ENCODE assay signal across 12 cellular contexts in genomic region chrX:2401201-2401589, GRCh38.
A peak's percentile ranks its signal among the peaks of the same experiment; 100 is the strongest.
DNase-seq lines count a peak whose midpoint lies in the region; ATAC-seq, FAIRE-seq and TF ChIP-seq lines count a peak whose summit lies in the region.
"Had no signal": no experiment of that assay in that cellular context is flagged by ENCODE, and none has a peak within 500 bp of the region (broad histone marks: within the 10 kb centered on the region; RNA-seq: fewer than 3 reads in every experiment).

No MANE protein-coding gene starts in this region.

- no peak for FAIRE-seq in bronchial epithelial cell (lab: Jason Lieb, UNC)

- intact Hi-C loops in lower leg skin (cut with DNase I; ENCODE audit: low total_unique reads) (no loop called here), stomach (cut with DNase I; ENCODE audit: low total_unique reads) (no loop called here), CD14-positive monocyte (cut with micrococcal nuclease) (no loop called here)

- H3K9me3 ChIP-seq in HUES48 (ENCODE audit: control insufficient read depth, insufficient read depth, low read length) (no peaks in the 10 kb centered on the region), stomach (no peaks in the 10 kb centered on the region)

- peaks cover 6% of the 10 kb centered on the region; the same call in 1 of the 2 replicates for H3K4me1 ChIP-seq in HUES48 (ENCODE audit: control insufficient read depth, insufficient read depth, low read length)
- peaks cover 0 to 14% (median 3%) of the 10 kb centered on the region in 4 donors for H3K4me1 ChIP-seq in stomach

- 39 to 68% methylated on average over 9 of the region's 9 CpGs for WGBS in lower leg skin, 2 donors
- WGBS in stomach, 5 donors: 56 to 75% (median 69%) methylated on average over 9 of the region's 9 CpGs

- no peak for TF ChIP-seq POLR2A in lower leg skin (IDR thresholded peaks at IDR 0.05)
- TF ChIP-seq POLR2A in stomach (IDR thresholded peaks at IDR 0.05): no peak

- no peak overlapping the region for H3K4me3 Mint-ChIP-seq in CD14-positive monocyte
- H3K4me3 Mint-ChIP-seq in stimulated activated naive CD8-positive, alpha-beta T cell treated with anti-CD3 and anti-CD28 coated beads, Interleukin-15, amount 100 ng/mL, for 72 hours: no peak overlapping the region

- no peak overlapping the region for H3K9ac ChIP-seq in HUES48 (ENCODE audit: low read depth, low read length)

- peak overlapping the region; percentile 61 for H3K27ac ChIP-seq in HUES48 (ENCODE audit: low read depth, low read length)
- H3K27ac ChIP-seq in stomach: peak overlapping the region in 3 of 5 donors; percentile 32 to 79 (median 77)

- H3K9me3 Mint-ChIP-seq in CD14-positive monocyte: peaks cover 0 to 2% (median 0%) of the 10 kb centered on the region in 7 donors
- no peaks in the 10 kb centered on the region for H3K9me3 Mint-ChIP-seq in stimulated activated naive CD8-positive, alpha-beta T cell treated with anti-CD3 and anti-CD28 coated beads, Interleukin-15, amount 100 ng/mL, for 72 hours

- ATAC-seq in stimulated activated naive CD8-positive, alpha-beta T cell treated with anti-CD3 and anti-CD28 coated beads, Interleukin-15, amount 100 ng/mL, for 72 hours: no peak

- TF ChIP-seq EP300 in stomach (IDR thresholded peaks at IDR 0.05): no peak

- no peak overlapping the region for H3K27ac Mint-ChIP-seq in CD14-positive monocyte
- H3K27ac Mint-ChIP-seq in stimulated activated naive CD8-positive, alpha-beta T cell treated with anti-CD3 and anti-CD28 coated beads, Interleukin-15, amount 100 ng/mL, for 72 hours: no peak overlapping the region

- peaks cover 13 to 34% of the 10 kb centered on the region in 2 donors for H3K36me3 Mint-ChIP-seq in CD14-positive monocyte

- DNase-seq in bronchial epithelial cell (ENCODE audit: low read depth): peak; percentile 79
- peak; percentile 70 to 87 for DNase-seq in lower leg skin (ENCODE audit: low spot score in 2 of 2)
- DNase-seq in stomach: no peak
- no peak for DNase-seq in CD14-positive monocyte (ENCODE audit: low spot score)
- no peak for DNase-seq in stimulated activated naive CD8-positive, alpha-beta T cell treated with anti-CD3 and anti-CD28 coated beads, Interleukin-15, amount 100 ng/mL, for 72 hours
- no peak for DNase-seq in activated naive CD4-positive, alpha-beta T cell treated with Interleukin-2 at 50 U/mL for 16 hours
- DNase-seq in NCI-H1930 (lab: John Stamatoyannopoulos, UW): no peak
- DNase-seq: activated CD4-positive, alpha-beta T cell treated with anti-CD3 and anti-CD28 coated beads, Interleukin-2, amount 50 U/mL, for 48 hours; activated gamma-delta T cell treated with Interleukin-2 at 50 U/mL for 16 hours; NCI-H2029 had no signal

- H3K27me3 Mint-ChIP-seq in CD14-positive monocyte (ENCODE audit: low read depth in 3 of 3): peaks cover 0 to 2% (median 1%) of the 10 kb centered on the region in 3 donors
- no peaks in the 10 kb centered on the region for H3K27me3 Mint-ChIP-seq in stimulated activated naive CD8-positive, alpha-beta T cell treated with anti-CD3 and anti-CD28 coated beads, Interleukin-15, amount 100 ng/mL, for 72 hours

- no peaks in the 10 kb centered on the region for H3K27me3 ChIP-seq in HUES48 (ENCODE audit: control insufficient read depth, insufficient read depth, low read length)
- H3K27me3 ChIP-seq in bronchial epithelial cell (ENCODE audit: control insufficient read depth, insufficient read depth, low read length): no peaks in the 10 kb centered on the region
- H3K27me3 ChIP-seq in stomach: no peaks in the 10 kb centered on the region
- H3K27me3 ChIP-seq: cardiac muscle cell had no signal

- no peaks in the 10 kb centered on the region for H3K4me1 Mint-ChIP-seq in CD14-positive monocyte
- H3K4me1 Mint-ChIP-seq in stimulated activated naive CD8-positive, alpha-beta T cell treated with anti-CD3 and anti-CD28 coated beads, Interleukin-15, amount 100 ng/mL, for 72 hours: no peaks in the 10 kb centered on the region

- H3K4me3 ChIP-seq in HUES48 (ENCODE audit: low read depth, low read length) (no peak overlapping the region), bronchial epithelial cell (ENCODE audit: low read depth, low read length) (peak overlapping the region; percentile 0), lower leg skin (ENCODE audit: low read depth, poor library complexity, severe bottlenecking) (no peak overlapping the region), stomach (peak overlapping the region in 1 of 4 donors; percentile 16)
- H3K4me3 ChIP-seq: cardiac muscle cell had no signal

- TF ChIP-seq CTCF in bronchial epithelial cell (IDR thresholded peaks at IDR 0.05; ENCODE audit: insufficient read depth, low read length, severe bottlenecking) (no peak), lower leg skin (IDR thresholded peaks at IDR 0.05) (no peak), stomach (IDR thresholded peaks at IDR 0.05) (no peak), CD14-positive monocyte (IDR thresholded peaks at IDR 0.05) (no peak)

- H3K36me3 ChIP-seq in HUES48 (ENCODE audit: control insufficient read depth, insufficient read depth, low read length): peaks cover 2% of the 10 kb centered on the region; the same call in 1 of the 2 replicates
- H3K36me3 ChIP-seq in bronchial epithelial cell (ENCODE audit: control insufficient read depth, insufficient read depth, low read length): no peaks in the 10 kb centered on the region
- peaks cover 0 to 16% (median 5%) of the 10 kb centered on the region in 4 donors for H3K36me3 ChIP-seq in stomach
- H3K36me3 ChIP-seq: cardiac muscle cell had no signal

Comparison
In these comparisons a context has a peak if more than half of its experiments do, and no peak if none do; other contexts are left out.
1. DNase-seq: peak in bronchial epithelial cell (single experiment) and lower leg skin (2 of 2); none in stomach (single experiment), CD14-positive monocyte (single experiment), stimulated activated naive CD8-positive, alpha-beta T cell treated with anti-CD3 and anti-CD28 coated beads, Interleukin-15, amount 100 ng/mL, for 72 hours (0 of 2), activated naive CD4-positive, alpha-beta T cell treated with Interleukin-2 at 50 U/mL for 16 hours (single experiment) and NCI-H1930 (0 of 2).